In the genomic region with DNA sequence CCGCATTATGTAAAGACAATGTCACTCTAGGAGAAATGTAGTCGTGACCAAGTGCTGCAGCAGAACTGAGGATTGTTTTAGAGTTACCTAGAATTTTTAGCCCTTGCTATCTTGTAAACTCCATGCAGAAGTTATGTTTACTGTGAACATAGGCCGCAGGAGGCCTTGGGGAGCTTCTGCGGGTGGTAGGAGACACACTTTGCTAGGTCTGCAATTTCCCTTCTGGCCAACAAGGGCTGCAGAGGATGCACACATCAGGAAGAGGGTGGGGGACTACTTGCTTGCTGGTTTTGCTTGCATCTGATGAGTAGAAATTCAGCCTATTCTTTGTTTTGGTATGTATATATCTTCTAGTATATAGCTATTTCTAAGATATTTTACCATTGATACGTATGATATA, we compare ENCODE assay signal across 13 cellular contexts. TPM values are rescaled to one million over a fixed set of nuclear protein-coding genes. Genes with fewer than 3 reads are reported as not detected.
DNase-seq lines count a peak whose midpoint lies in the region; ATAC-seq and TF ChIP-seq lines count a peak whose summit lies in the region.
"Had no signal": no experiment of that assay in that cellular context is flagged by ENCODE, and none has a peak within 500 bp of the region (broad histone marks: within the 10 kb centered on the region; RNA-seq: fewer than 3 reads in every experiment).

No MANE protein-coding gene starts in this region.

- TF ChIP-seq EP300 in transverse colon (IDR thresholded peaks at IDR 0.05; ENCODE audit: low read depth) = no peak

- no peak for TF ChIP-seq POLR2A in transverse colon (IDR thresholded peaks at IDR 0.05)

- ATAC-seq in GM18909 (IDR thresholded peaks at IDR 0.05; ENCODE audit: poor library complexity, unreplicated experiment) = peak; percentile 89
- peak; percentile 63 for ATAC-seq in HG02763 (IDR thresholded peaks at IDR 0.05; ENCODE audit: unreplicated experiment)
- no peak for ATAC-seq in right cardiac atrium

- H3K4me3 ChIP-seq in transverse colon (no peak overlapping the region), hepatocyte (no peak overlapping the region), right cardiac atrium (ENCODE audit: low read length) (no peak overlapping the region)
- H3K4me3 ChIP-seq: cardiac muscle cell, esophagus squamous epithelium had no signal

- no peak for TF ChIP-seq CTCF in transverse colon (IDR thresholded peaks at IDR 0.05)
- TF ChIP-seq CTCF in hepatocyte (IDR thresholded peaks at IDR 0.05; ENCODE audit: poor library complexity) = no peak

- H3K4me2 ChIP-seq in hepatocyte = no peak overlapping the region

- DNase-seq in NAMALWA (ENCODE audit: low spot score) (peak; percentile 91), transverse colon (peak; percentile 9), head of caudate nucleus (no peak), hepatocyte (ENCODE audit: low spot score) (no peak), right cardiac atrium (no peak)
- DNase-seq: activated CD4-positive, alpha-beta T cell treated with anti-CD3 and anti-CD28 coated beads, Interleukin-2, amount 50 U/mL, for 1 hour; activated gamma-delta T cell treated with Interleukin-2 at 50 U/mL for 16 hours; COR-L47; esophagus squamous epithelium; stimulated activated CD4-positive, alpha-beta T cell treated with anti-CD3 and anti-CD28 coated beads, Interleukin-2, amount 100 ng/mL, for 48 hours had no signal

- 76 to 95% methylated on average over 3 to 5 of the region's 5 CpGs for WGBS in transverse colon (ENCODE audit: low coverage in 1 of 2), 2 donors
- 96% methylated on average over 5 of the region's 5 CpGs for WGBS in hepatocyte (ENCODE audit: low lambda C conversion rate, missing lambda C conversion rate)
- WGBS in right cardiac atrium = 88% methylated on average over 5 of the region's 5 CpGs

- in situ Hi-C loops in transverse colon (cut with MboI; ENCODE audit: low pct_ligation_motif_present in 1 of 4, low pct_unique_long_range_greater_than_20kb in 1 of 4, low sequenced_read_pairs in 3 of 4) = no loop called here

- no peaks in the 10 kb centered on the region for H3K4me1 ChIP-seq in transverse colon
- H3K4me1 ChIP-seq in hepatocyte (ENCODE audit: insufficient read depth) = no peaks in the 10 kb centered on the region
- H3K4me1 ChIP-seq in right cardiac atrium (ENCODE audit: control insufficient read depth, insufficient read depth, low read length) = no peaks in the 10 kb centered on the region
- H3K4me1 ChIP-seq: esophagus squamous epithelium had no signal

- no peaks in the 10 kb centered on the region for H3K9me3 ChIP-seq in transverse colon
- no peaks in the 10 kb centered on the region for H3K9me3 ChIP-seq in hepatocyte (ENCODE audit: low read depth)
- H3K9me3 ChIP-seq in right cardiac atrium (ENCODE audit: control insufficient read depth, low read length) = no peaks in the 10 kb centered on the region
- H3K9me3 ChIP-seq: esophagus squamous epithelium had no signal

- no peak overlapping the region for H3K27ac ChIP-seq in transverse colon
- no peak overlapping the region for H3K27ac ChIP-seq in hepatocyte
- no peak overlapping the region for H3K27ac ChIP-seq in right cardiac atrium (ENCODE audit: low read length)
- H3K27ac ChIP-seq: cardiac muscle cell, esophagus squamous epithelium had no signal

- no peaks in the 10 kb centered on the region for H4K20me1 ChIP-seq in hepatocyte (ENCODE audit: insufficient read depth, poor library complexity, severe bottlenecking)

- intact Hi-C loops in transverse colon (cut with DNase I; ENCODE audit: low total_unique reads) = no loop called here
- intact Hi-C loops in head of caudate nucleus (cut with DNase I) = no loop called here
- intact Hi-C loops in right cardiac atrium (cut with DNase I) = no loop called here

- H3K27me3 ChIP-seq in transverse colon = no peaks in the 10 kb centered on the region
- no peaks in the 10 kb centered on the region for H3K27me3 ChIP-seq in hepatocyte
- no peaks in the 10 kb centered on the region for H3K27me3 ChIP-seq in right cardiac atrium (ENCODE audit: control insufficient read depth, insufficient read depth)
- H3K27me3 ChIP-seq: cardiac muscle cell, esophagus squamous epithelium had no signal

- no peak overlapping the region for H2AFZ ChIP-seq in hepatocyte

- H3K36me3 ChIP-seq in transverse colon (no peaks in the 10 kb centered on the region), hepatocyte (replicated peaks; ENCODE audit: insufficient read depth, low read depth) (no peaks in the 10 kb centered on the region)
- H3K36me3 ChIP-seq: cardiac muscle cell, esophagus squamous epithelium had no signal

- no peaks in the 10 kb centered on the region for H3K79me2 ChIP-seq in hepatocyte

- H3K9me2 ChIP-seq in hepatocyte (replicated peaks; ENCODE audit: insufficient read depth) = no peaks in the 10 kb centered on the region

RNA-seq across cellular contexts. Expression of gene BANK1, which starts 23.1 kb away (rescaled TPM):
- total RNA-seq in transverse colon (10 to 100 TPM in 2 of 4 donors, under 1 TPM in 2; 0.20 to 22.4 (median 9.4) TPM), hepatocyte (0.17 and 0.52 TPM in 2 replicates), right cardiac atrium (1 to 10 TPM in 2 of 4 donors, under 1 TPM in 2; 0.20 to 1.3 (median 0.92) TPM)
- polyA plus RNA-seq in hepatocyte (0.29 and 2.2 TPM in 2 replicates), right cardiac atrium (0.54 TPM)

Comparison
In these comparisons a context has a peak if more than half of its experiments do, and no peak if none do; other contexts are left out.
1. ATAC-seq: peak in GM18909 (single experiment) and HG02763 (single experiment); none in right cardiac atrium (0 of 2).
2. DNase-seq: peak in NAMALWA (single experiment) and transverse colon (single experiment); none in head of caudate nucleus (0 of 42), hepatocyte (single experiment) and right cardiac atrium (0 of 3).